Comparison of ENCODE assay signal across 10 cellular contexts in genomic region chr3:40718681-40719080, GRCh38.
DNase-seq lines count a peak whose midpoint lies in the region; ATAC-seq and TF ChIP-seq lines count a peak whose summit lies in the region.
"Had no signal": no experiment of that assay in that cellular context is flagged by ENCODE, and none has a peak within 500 bp of the region (broad histone marks: within the 10 kb centered on the region; RNA-seq: fewer than 3 reads in every experiment).

No MANE protein-coding gene starts in this region.

- H3K27ac Mint-ChIP-seq in GM23338 = no peak overlapping the region
- H3K27ac Mint-ChIP-seq in natural killer cell = no peak overlapping the region
- H3K27ac Mint-ChIP-seq: activated naive CD4-positive, alpha-beta T cell treated with anti-CD3 and anti-CD28 coated beads, Interleukin-2, amount 50 U/mL, for 24 hours had no signal

- H3K27ac ChIP-seq in GM23338 (ENCODE audit: low read depth) = no peak overlapping the region

- H3K9me3 Mint-ChIP-seq in GM23338 (no peaks in the 10 kb centered on the region), natural killer cell (no peaks in the 10 kb centered on the region)
- H3K9me3 Mint-ChIP-seq: activated naive CD4-positive, alpha-beta T cell treated with anti-CD3 and anti-CD28 coated beads, Interleukin-2, amount 50 U/mL, for 24 hours had no signal

- H3F3A ChIP-seq in GM23338 (replicated peaks; ENCODE audit: low read depth) = no peaks in the 10 kb centered on the region

- no peak for DNase-seq in GM23338 (ENCODE audit: low spot score)
- no peak for DNase-seq in mucosa of descending colon
- DNase-seq in NCI-H524 (lab: John Stamatoyannopoulos, UW) = no peak
- no peak for DNase-seq in NCI-H187 (lab: John Stamatoyannopoulos, UW)
- no peak for DNase-seq in natural killer cell
- DNase-seq in GOT3 (lab: John Stamatoyannopoulos, UW) = no peak
- DNase-seq: T-helper 1 cell had no signal

- H3K36me3 Mint-ChIP-seq in GM23338 (ENCODE audit: low read depth) (no peaks in the 10 kb centered on the region), natural killer cell (no peaks in the 10 kb centered on the region)
- H3K36me3 Mint-ChIP-seq: activated naive CD4-positive, alpha-beta T cell treated with anti-CD3 and anti-CD28 coated beads, Interleukin-2, amount 50 U/mL, for 24 hours had no signal

- intact Hi-C loops in mucosa of descending colon (cut with DNase I, micrococcal nuclease) = no loop called here
- intact Hi-C loops in natural killer cell (cut with micrococcal nuclease) = no loop called here

- TF ChIP-seq CTCF in GM23338 (conservative IDR thresholded peaks at IDR 0.05; ENCODE audit: low read depth in 2 of 2) = no peak
- no peak for TF ChIP-seq CTCF in mucosa of descending colon (IDR thresholded peaks at IDR 0.05)
- no peak for TF ChIP-seq CTCF in natural killer cell (IDR thresholded peaks at IDR 0.05)

- no peak overlapping the region for H3K4me3 ChIP-seq in GM23338
- no peak overlapping the region for H3K4me3 ChIP-seq in mucosa of descending colon

- peaks cover 6% of the 10 kb centered on the region for H3K27me3 Mint-ChIP-seq in GM23338 (ENCODE audit: insufficient read depth, low read depth, poor library complexity)
- H3K27me3 Mint-ChIP-seq in natural killer cell (ENCODE audit: low read depth in 2 of 2) = peaks cover 14 to 21% of the 10 kb centered on the region in 2 donors

- H3K4me1 Mint-ChIP-seq in GM23338 (no peaks in the 10 kb centered on the region; the same call in 1 of the 3 replicates), natural killer cell (no peaks in the 10 kb centered on the region)
- H3K4me1 Mint-ChIP-seq: activated naive CD4-positive, alpha-beta T cell treated with anti-CD3 and anti-CD28 coated beads, Interleukin-2, amount 50 U/mL, for 24 hours had no signal

- 0 out of 2 replicates have a peak overlapping the region, but pooled peaks have one; percentile 25 for H2AFZ ChIP-seq in GM23338

- no peaks in the 10 kb centered on the region for H4K20me1 ChIP-seq in GM23338 (replicated peaks; ENCODE audit: insufficient read depth)

- no peaks in the 10 kb centered on the region for H3K9me2 ChIP-seq in GM23338 (ENCODE audit: insufficient read depth)

- H3K79me2 ChIP-seq in GM23338 (replicated peaks; ENCODE audit: insufficient read depth) = no peaks in the 10 kb centered on the region

- peak; percentile 77 for ATAC-seq in GM18873 (IDR thresholded peaks at IDR 0.05; ENCODE audit: low FRiP score, unreplicated experiment)
- ATAC-seq in GM23338 = no peak
- peak; percentile 91 for ATAC-seq in HG03521 (IDR thresholded peaks at IDR 0.05; ENCODE audit: unreplicated experiment)
- ATAC-seq in mucosa of descending colon = peak; percentile 28
- no peak for ATAC-seq in natural killer cell

- H3K4me2 ChIP-seq in GM23338 = no peak overlapping the region

- no peaks in the 10 kb centered on the region for H3K36me3 ChIP-seq in GM23338 (ENCODE audit: insufficient read depth)
- H3K36me3 ChIP-seq in mucosa of descending colon (ENCODE audit: low read depth) = no peaks in the 10 kb centered on the region

- no peaks in the 10 kb centered on the region for H3K9me3 ChIP-seq in mucosa of descending colon

- H3K4me3 Mint-ChIP-seq in GM23338 = no peak overlapping the region
- H3K4me3 Mint-ChIP-seq in natural killer cell = no peak overlapping the region
- H3K4me3 Mint-ChIP-seq: activated naive CD4-positive, alpha-beta T cell treated with anti-CD3 and anti-CD28 coated beads, Interleukin-2, amount 50 U/mL, for 24 hours had no signal

- H3K4me1 ChIP-seq in GM23338 (ENCODE audit: insufficient read depth) (no peaks in the 10 kb centered on the region), mucosa of descending colon (ENCODE audit: low read depth) (no peaks in the 10 kb centered on the region)

- no peaks in the 10 kb centered on the region for H3K27me3 ChIP-seq in GM23338 (ENCODE audit: insufficient read depth)

TF ChIP-seq in GM23338, 12 proteins besides CTCF, POLR2A, EP300 and RAD21 (continues in another document):
- TF ChIP-seq REST (IDR thresholded peaks at IDR 0.05; ENCODE audit: unreplicated experiment) (no peak), JUNB (IDR thresholded peaks at IDR 0.05; ENCODE audit: unreplicated experiment) (no peak), ZNF114 (CRISPR knock-in tag; IDR thresholded peaks at IDR 0.05) (no peak), ETS1 (IDR thresholded peaks at IDR 0.05) (no peak), CREB1 (CRISPR knock-in tag; IDR thresholded peaks at IDR 0.05; ENCODE audit: low read depth) (no peak), NANOG (IDR thresholded peaks at IDR 0.05; ENCODE audit: borderline replicate concordance) (no peak), POLR2AphosphoS5 (IDR thresholded peaks at IDR 0.05; ENCODE audit: low read depth) (no peak)

Comparison
In these comparisons a context has a peak if more than half of its experiments do, and no peak if none do; other contexts are left out.
1. ATAC-seq: peak in GM18873 (single experiment), HG03521 (single experiment) and mucosa of descending colon (single experiment); none in GM23338 (single experiment) and natural killer cell (0 of 3).